Comparison of ENCODE assay signal across 1 cellular context in genomic region chr3:108100906-108101305, GRCh38.
TF ChIP-seq lines count a peak whose summit lies in the region.

No MANE protein-coding gene starts in this region.

TF ChIP-seq in SK-N-SH, 30 proteins besides CTCF, POLR2A, EP300 and RAD21 (continued from another document):
- TF ChIP-seq PBX3 (IDR thresholded peaks at IDR 0.05) (no peak), RFX5 (IDR thresholded peaks at IDR 0.05; ENCODE audit: low read length) (no peak), USF1 (IDR thresholded peaks at IDR 0.05; ENCODE audit: borderline replicate concordance, low read depth) (no peak), FOXJ3 (CRISPR knock-in tag; IDR thresholded peaks at IDR 0.05) (no peak), USF2 (IDR thresholded peaks at IDR 0.05; ENCODE audit: borderline replicate concordance, low read depth, low read length) (no peak), EZH2phosphoT487 (IDR thresholded peaks at IDR 0.05; ENCODE audit: borderline replicate concordance, low read depth) (no peak), REST (IDR thresholded peaks at IDR 0.05; ENCODE audit: low read depth, low read length) (no peak), MEF2A (IDR thresholded peaks at IDR 0.05; ENCODE audit: borderline replicate concordance, low read depth) (no peak)
